ENCODE assay signal across 19 cellular contexts in the genomic region with DNA sequence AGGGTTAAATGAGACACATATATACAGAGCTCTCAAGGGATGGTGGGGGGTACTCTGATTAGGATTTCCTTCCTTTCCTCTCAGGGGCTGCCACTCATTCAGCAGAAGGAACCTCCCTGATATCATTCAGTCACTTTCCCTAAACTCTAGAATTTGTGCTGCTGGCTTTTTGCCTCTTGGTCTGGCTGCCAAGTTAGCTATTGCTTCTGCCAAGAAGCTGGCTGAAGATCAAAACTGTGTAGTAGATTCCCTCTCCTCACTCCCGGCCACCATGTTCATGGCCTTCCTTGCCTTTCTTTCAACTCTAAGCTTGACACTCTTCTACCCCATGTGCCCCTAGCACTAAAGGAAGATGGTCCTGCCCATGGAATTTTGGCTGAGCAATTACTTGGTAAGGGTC. TPM values are rescaled to one million over a fixed set of nuclear protein-coding genes. Genes with fewer than 3 reads are reported as not detected.
DNase-seq lines count a peak whose midpoint lies in the region; ATAC-seq lines count a peak whose summit lies in the region.
"Had no signal": no experiment of that assay in that cellular context is flagged by ENCODE, and none has a peak within 500 bp of the region (broad histone marks: within the 10 kb centered on the region; RNA-seq: fewer than 3 reads in every experiment).

No MANE protein-coding gene starts in this region.

- H3K27ac ChIP-seq in trophoblast cell (ENCODE audit: low read depth, low read length) = no peak overlapping the region
- H3K27ac ChIP-seq: HL-60, PC-9, RWPE1 had no signal

- no peak overlapping the region for H4K8ac ChIP-seq in trophoblast cell (ENCODE audit: low read depth, low read length)

- H3K4me3 ChIP-seq in trophoblast cell (ENCODE audit: low read depth, low read length) = no peak overlapping the region
- H3K4me3 ChIP-seq: PC-9 had no signal

- no peak overlapping the region for H3K4ac ChIP-seq in trophoblast cell (ENCODE audit: low read depth, low read length)

- H3K79me1 ChIP-seq in trophoblast cell (ENCODE audit: low read length) = no peaks in the 10 kb centered on the region

- no peaks in the 10 kb centered on the region for H3K27me3 ChIP-seq in trophoblast cell (ENCODE audit: insufficient read depth, low read length)

- no peak overlapping the region for H3K4me2 ChIP-seq in trophoblast cell (ENCODE audit: low read length)
- H3K4me2 ChIP-seq: PC-9 had no signal

- H3K18ac ChIP-seq in trophoblast cell (ENCODE audit: low read length) = no peak overlapping the region

- peak; percentile 50 for DNase-seq in Ammon's horn (ENCODE audit: low spot score)
- DNase-seq in NCI-H2196 (lab: John Stamatoyannopoulos, UW; ENCODE audit: unreplicated experiment) = peak; percentile 25
- DNase-seq in cerebellar cortex (ENCODE audit: low spot score) = peak; percentile 9
- peak; percentile 58 for DNase-seq in medulla oblongata (ENCODE audit: extremely low spot score)
- DNase-seq in stimulated activated CD4-positive, alpha-beta T cell treated with anti-CD3 and anti-CD28 coated beads, Interleukin-4, amount 100 ng/mL, for 1 hour = no peak
- no peak for DNase-seq in trophoblast cell
- no peak for DNase-seq in Kasumi-1 (lab: John Stamatoyannopoulos, UW)
- DNase-seq: H7, HFFc6, Karpas-422, MM.1S, NCI-H1092, NCI-H1694, NCI-H2081 treated with DMSO at 0.1 percent for 48 hours, PC-9 had no signal

- no peak overlapping the region for H3K23ac ChIP-seq in trophoblast cell (ENCODE audit: low read length)

- no peaks in the 10 kb centered on the region for H3K9me3 ChIP-seq in trophoblast cell (ENCODE audit: insufficient read depth, low read depth, low read length)

- no peak overlapping the region for H3K14ac ChIP-seq in trophoblast cell (ENCODE audit: low read length)

- H2AFZ ChIP-seq in trophoblast cell (ENCODE audit: insufficient read depth, low read length, poor library complexity) = no peak overlapping the region
- H2AFZ ChIP-seq: PC-9 had no signal

- no peak overlapping the region for H4K91ac ChIP-seq in trophoblast cell (ENCODE audit: low read depth, low read length)

- H2BK120ac ChIP-seq in trophoblast cell (ENCODE audit: insufficient read depth, low read length, poor library complexity) = no peak overlapping the region

- no peak for ATAC-seq in HG03108 (IDR thresholded peaks at IDR 0.05; ENCODE audit: unreplicated experiment)

- H3K79me2 ChIP-seq in trophoblast cell (ENCODE audit: control insufficient read depth, insufficient read depth, low read length, poor library complexity) = no peaks in the 10 kb centered on the region

- no peak overlapping the region for H2BK5ac ChIP-seq in trophoblast cell (ENCODE audit: low read depth, low read length, poor library complexity)

- H4K12ac ChIP-seq in trophoblast cell (ENCODE audit: low read depth, low read length) = no peak overlapping the region

- no peaks in the 10 kb centered on the region for H3K4me1 ChIP-seq in trophoblast cell (ENCODE audit: control insufficient read depth in 1 of 2, insufficient read depth in 2 of 2, low read length in 2 of 2)

- no peaks in the 10 kb centered on the region for H3K36me3 ChIP-seq in trophoblast cell (ENCODE audit: control insufficient read depth in 1 of 2, insufficient read depth in 2 of 2, low read length in 2 of 2)

- no peak overlapping the region for H3K9ac ChIP-seq in trophoblast cell (ENCODE audit: low read length)

- H2BK12ac ChIP-seq in trophoblast cell (ENCODE audit: low read length) = no peak overlapping the region

- WGBS in trophoblast cell (ENCODE audit: extremely low coverage, insufficient coverage, insufficient read length) = no CpG with 5 or more reads among the region's 1 CpG

- no peak overlapping the region for H2AK5ac ChIP-seq in trophoblast cell (ENCODE audit: low read length)

RNA-seq across cellular contexts. Expression of a gene that starts 18.7 kb away (rescaled TPM):
- polyA plus RNA-seq in trophoblast cell (2013) = not detected in 2 replicates
- polyA plus RNA-seq: IgD-negative memory B cell had no signal

RNA-seq across cellular contexts. Expression of a gene that starts 51.3 kb away (rescaled TPM):
- not detected in 2 replicates for polyA plus RNA-seq in trophoblast cell (2013)
- polyA plus RNA-seq: IgD-negative memory B cell had no signal

Comparison
In these comparisons a context has a peak if more than half of its experiments do, and no peak if none do; other contexts are left out.
1. DNase-seq: peak in Ammon's horn (single experiment), NCI-H2196 (single experiment), cerebellar cortex (single experiment) and medulla oblongata (single experiment); none in stimulated activated CD4-positive, alpha-beta T cell treated with anti-CD3 and anti-CD28 coated beads, Interleukin-4, amount 100 ng/mL, for 1 hour (single experiment), trophoblast cell (0 of 2) and Kasumi-1 (0 of 2).